Comparison of ENCODE assay signal across 7 cellular contexts in the genomic region with DNA sequence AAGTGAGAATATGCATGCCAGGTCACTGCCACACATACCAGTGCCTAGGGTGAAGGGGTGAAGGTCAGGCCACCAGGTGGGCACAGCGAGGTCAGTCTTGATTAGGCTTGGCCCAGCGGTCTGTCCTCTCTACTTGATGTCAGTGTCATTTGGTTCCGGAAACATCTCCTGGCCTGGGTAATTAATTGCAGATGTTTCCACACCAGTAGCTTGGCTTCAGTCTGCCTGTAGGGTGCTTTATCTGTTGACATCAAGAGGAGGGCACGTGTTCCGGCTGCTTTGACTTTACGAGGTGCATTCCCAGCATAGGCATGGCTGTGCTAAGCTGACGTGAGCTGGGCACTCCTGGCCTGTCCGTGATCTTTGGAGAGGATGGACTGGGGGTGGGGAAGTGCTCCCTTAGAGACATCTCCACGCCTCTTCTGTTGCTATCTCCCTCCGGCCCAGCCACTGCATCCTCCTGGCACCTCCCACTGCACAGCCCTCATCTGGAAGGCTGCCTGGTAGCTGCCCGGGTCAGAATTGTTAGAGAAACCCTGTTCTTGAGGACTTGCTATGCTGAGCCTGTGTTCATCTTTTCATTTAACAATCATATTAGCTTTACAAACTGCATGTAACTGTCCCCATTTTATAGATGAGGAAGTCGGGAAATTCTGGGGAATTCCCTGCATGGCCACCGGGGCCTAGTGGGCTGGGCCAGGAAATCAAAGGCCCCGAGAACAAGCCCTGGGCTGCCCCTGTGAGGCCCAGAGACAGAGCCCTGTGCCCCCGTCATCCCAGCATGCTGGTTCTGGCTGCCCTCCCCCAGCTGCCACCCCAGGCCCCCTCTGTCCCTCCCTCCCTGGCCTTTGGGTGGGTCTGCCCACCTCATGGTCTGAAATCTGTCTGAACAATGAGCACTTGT. TPM values are rescaled to one million over a fixed set of nuclear protein-coding genes. Genes with fewer than 3 reads are reported as not detected.
DNase-seq lines count a peak whose midpoint lies in the region; ATAC-seq, FAIRE-seq and TF ChIP-seq lines count a peak whose summit lies in the region.

No MANE protein-coding gene starts in this region.

- peaks cover 24% of the 10 kb centered on the region for H3K4me1 Mint-ChIP-seq in brain
- H3K4me1 Mint-ChIP-seq in stimulated activated memory B cell treated with anti-CD40 and anti-IgM and Interleukin-4, amounts not matched to agents 10 μg/mL and 1 μg/mL and 100 μg/mL, for 72 hours: peaks cover 75% of the 10 kb centered on the region

- H3K36me3 ChIP-seq in SU-DHL-6 (ENCODE audit: low read length) (peaks cover 4% of the 10 kb centered on the region; the same call in 1 of the 2 replicates), liver (ENCODE audit: control insufficient read depth in 4 of 4, insufficient read depth in 3 of 4, low read depth in 1 of 4, low read length in 3 of 4) (peaks cover 0 to 15% (median 5%) of the 10 kb centered on the region in 4 donors)

- H3K4me3 Mint-ChIP-seq in brain: no peak overlapping the region
- H3K4me3 Mint-ChIP-seq in stimulated activated memory B cell treated with anti-CD40 and anti-IgM and Interleukin-4, amounts not matched to agents 10 μg/mL and 1 μg/mL and 100 μg/mL, for 72 hours: peak overlapping the region; percentile 15

- H3K27me3 ChIP-seq in SU-DHL-6 (ENCODE audit: low read length): no peaks in the 10 kb centered on the region
- no peaks in the 10 kb centered on the region for H3K27me3 ChIP-seq in liver (ENCODE audit: control insufficient read depth in 4 of 4, insufficient read depth in 4 of 4, low read length in 3 of 4)

- H3K27me3 Mint-ChIP-seq in brain: peaks cover 4% of the 10 kb centered on the region
- H3K27me3 Mint-ChIP-seq in stimulated activated memory B cell treated with anti-CD40 and anti-IgM and Interleukin-4, amounts not matched to agents 10 μg/mL and 1 μg/mL and 100 μg/mL, for 72 hours: no peaks in the 10 kb centered on the region

- H3K4me2 ChIP-seq in SU-DHL-6 (ENCODE audit: low read depth, low read length, poor library complexity, severe bottlenecking): peak overlapping the region; percentile 35

- no peak overlapping the region for H2AFZ ChIP-seq in SU-DHL-6 (ENCODE audit: low read depth, low read length, severe bottlenecking)

- H3K9me2 ChIP-seq in SU-DHL-6 (replicated peaks; ENCODE audit: insufficient read depth, low read length): no peaks in the 10 kb centered on the region

- no peaks in the 10 kb centered on the region; the same call in 1 of the 2 replicates for H3K79me2 ChIP-seq in SU-DHL-6 (ENCODE audit: insufficient read depth, low read length)

- H3K9ac ChIP-seq in SU-DHL-6 (ENCODE audit: low read length) (peak overlapping the region; percentile 29), liver (ENCODE audit: low read depth in 1 of 2, low read length in 2 of 2) (no peak overlapping the region)

- H3K27ac Mint-ChIP-seq in brain: peak overlapping the region in 3 of 5 experiments; percentile 70 to 96 (median 94)
- peak overlapping the region; percentile 89 for H3K27ac Mint-ChIP-seq in stimulated activated memory B cell treated with anti-CD40 and anti-IgM and Interleukin-4, amounts not matched to agents 10 μg/mL and 1 μg/mL and 100 μg/mL, for 72 hours

- peaks cover 9% of the 10 kb centered on the region for H3K36me3 Mint-ChIP-seq in brain
- peaks cover 76% of the 10 kb centered on the region for H3K36me3 Mint-ChIP-seq in stimulated activated memory B cell treated with anti-CD40 and anti-IgM and Interleukin-4, amounts not matched to agents 10 μg/mL and 1 μg/mL and 100 μg/mL, for 72 hours

- WGBS in liver: 44% methylated on average over 15 of the region's 15 CpGs

- no peaks in the 10 kb centered on the region for H3K9me3 ChIP-seq in SU-DHL-6 (ENCODE audit: insufficient read depth, low read length)
- no peaks in the 10 kb centered on the region for H3K9me3 ChIP-seq in liver (ENCODE audit: control insufficient read depth in 4 of 4, low read length in 3 of 4)

- H3K27ac ChIP-seq in SU-DHL-6 (ENCODE audit: low read depth, low read length) (peak overlapping the region; percentile 83), liver (ENCODE audit: low read depth in 1 of 2, low read length in 2 of 2) (peak overlapping the region; percentile 40 to 44)

- H4K20me1 ChIP-seq in SU-DHL-6 (ENCODE audit: low read depth, low read length): no peaks in the 10 kb centered on the region

- FAIRE-seq in GM18507 (lab: Jason Lieb, UNC): peak; percentile 89

- no peaks in the 10 kb centered on the region for H3K9me3 Mint-ChIP-seq in brain
- no peaks in the 10 kb centered on the region for H3K9me3 Mint-ChIP-seq in stimulated activated memory B cell treated with anti-CD40 and anti-IgM and Interleukin-4, amounts not matched to agents 10 μg/mL and 1 μg/mL and 100 μg/mL, for 72 hours

- peaks cover 3 to 23% (median 10%) of the 10 kb centered on the region in 4 donors for H3K4me1 ChIP-seq in liver (ENCODE audit: control insufficient read depth in 4 of 4, insufficient read depth in 4 of 4, low read length in 3 of 4)

- H3F3A ChIP-seq in SU-DHL-6 (ENCODE audit: insufficient read depth): peaks cover 9% of the 10 kb centered on the region; the same call in 1 of the 2 replicates

- peak; percentile 52 for ATAC-seq in HG02852 (IDR thresholded peaks at IDR 0.05; ENCODE audit: unreplicated experiment)
- peak; percentile 87 for ATAC-seq in stimulated activated memory B cell treated with anti-CD40 and anti-IgM and Interleukin-4, amounts not matched to agents 10 μg/mL and 1 μg/mL and 100 μg/mL, for 72 hours

- DNase-seq in GM18507 (ENCODE audit: extremely low spot score, insufficient read length, low read depth) (no peak), epidermal melanocyte (ENCODE audit: insufficient read length, low spot score) (no peak)

- H3K4me3 ChIP-seq in SU-DHL-6 (ENCODE audit: insufficient read depth, low read length, poor library complexity, severe bottlenecking) (no peak overlapping the region), liver (ENCODE audit: low read depth in 1 of 3, low read length in 3 of 3) (no peak overlapping the region)

- TF ChIP-seq CTCF in SU-DHL-6 (IDR thresholded peaks at IDR 0.05; ENCODE audit: insufficient read depth, low read length, poor library complexity, severe bottlenecking) (no peak), brain (conservative IDR thresholded peaks at IDR 0.05) (no peak), liver (IDR thresholded peaks at IDR 0.05; ENCODE audit: low read depth, low read length, missing input control) (no peak)

- TF ChIP-seq RAD21 in liver (IDR thresholded peaks at IDR 0.05): peak in 1 of 2 donors; percentile 22

TF ChIP-seq in liver, 16 proteins besides CTCF, POLR2A, EP300 and RAD21:
- no peak for TF ChIP-seq TAF1 (conservative IDR thresholded peaks at IDR 0.05)
- peak in 1 of 2 donors; percentile 34 for TF ChIP-seq HNF4A (conservative IDR thresholded peaks at IDR 0.05)
- peak; percentile 74 to 85 for TF ChIP-seq RXRA (IDR thresholded peaks at IDR 0.05)
- TF ChIP-seq NR2F2 (IDR thresholded peaks at IDR 0.05): peak; percentile 14

RNA-seq across cellular contexts. Expression of a gene that starts 29.1 kb away (rescaled TPM):
- polyA plus RNA-seq in brain (ENCODE audit: insufficient read depth, low read depth, low replicate concordance) (12.1 TPM), liver (1 to 10 TPM; 3.9 to 5.3 TPM)
- total RNA-seq in liver: 10 to 100 TPM in 1 of 2 donors, 1 to 10 TPM in 1; 5.7 to 11.4 TPM
